In genomic region chr14:55430024-55430690, GRCh38 we compare ENCODE assay signal across 1 cellular context.
TF ChIP-seq lines count a peak whose summit lies in the region.

No MANE protein-coding gene starts in this region.

TF ChIP-seq in K562, 482 proteins besides CTCF, POLR2A, EP300 and RAD21 (continued from another document):
- TF ChIP-seq NCOA2 (IDR thresholded peaks at IDR 0.05; ENCODE audit: partially characterized antibody in 2 of 2) (no peak), CREB1 (IDR thresholded peaks at IDR 0.05) (no peak), CREB1 (CRISPR knock-in tag; IDR thresholded peaks at IDR 0.05) (no peak), PKNOX1 (IDR thresholded peaks at IDR 0.05) (0 out of 2 replicates have a peak, but pooled peaks have one; percentile 17), ARID2 (IDR thresholded peaks at IDR 0.05) (0 out of 2 replicates have a peak, but pooled peaks have one; percentile 12), MEIS2 (IDR thresholded peaks at IDR 0.05; ENCODE audit: partially characterized antibody) (peak; percentile 35)
- TF ChIP-seq, protein P1, sequence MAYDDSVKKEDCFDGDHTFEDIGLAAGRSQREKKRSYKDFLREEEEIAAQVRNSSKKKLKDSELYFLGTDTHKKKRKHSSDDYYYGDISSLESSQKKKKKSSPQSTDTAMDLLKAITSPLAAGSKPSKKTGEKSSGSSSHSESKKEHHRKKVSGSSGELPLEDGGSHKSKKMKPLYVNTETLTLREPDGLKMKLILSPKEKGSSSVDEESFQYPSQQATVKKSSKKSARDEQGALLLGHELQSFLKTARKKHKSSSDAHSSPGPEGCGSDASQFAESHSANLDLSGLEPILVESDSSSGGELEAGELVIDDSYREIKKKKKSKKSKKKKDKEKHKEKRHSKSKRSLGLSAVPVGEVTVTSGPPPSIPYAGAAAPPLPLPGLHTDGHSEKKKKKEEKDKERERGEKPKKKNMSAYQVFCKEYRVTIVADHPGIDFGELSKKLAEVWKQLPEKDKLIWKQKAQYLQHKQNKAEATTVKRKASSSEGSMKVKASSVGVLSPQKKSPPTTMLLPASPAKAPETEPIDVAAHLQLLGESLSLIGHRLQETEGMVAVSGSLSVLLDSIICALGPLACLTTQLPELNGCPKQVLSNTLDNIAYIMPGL (CRISPR knock-in tag; IDR thresholded peaks at IDR 0.05), result no peak
